ENCODE assay signal across 12 cellular contexts in genomic region chr3:190019020-190019419, GRCh38.
DNase-seq lines count a peak whose midpoint lies in the region; ATAC-seq and TF ChIP-seq lines count a peak whose summit lies in the region.
"Had no signal": no experiment of that assay in that cellular context is flagged by ENCODE, and none has a peak within 500 bp of the region (broad histone marks: within the 10 kb centered on the region; RNA-seq: fewer than 3 reads in every experiment).

No MANE protein-coding gene starts in this region.

- H4K91ac ChIP-seq in IMR-90 (ENCODE audit: insufficient read depth, low read depth, low read length): peak overlapping the region; percentile 17; the same call in 1 of the 2 replicates
- H4K91ac ChIP-seq in mesenchymal stem cell (ENCODE audit: low read length): no peak overlapping the region

- in situ Hi-C loops in IMR-90 (cut with MboI; ENCODE audit: low sequenced_read_pairs): loop anchor here (10.0 kb wide), 1 partner anchor 186 kb away; no protein-coding TSS in a partner anchor

- H2AK9ac ChIP-seq in IMR-90 (replicated peaks; ENCODE audit: low read depth, low read length, poor library complexity): no peak overlapping the region

- no peak overlapping the region for H2AK5ac ChIP-seq in IMR-90 (ENCODE audit: low read depth, low read length)
- H2AK5ac ChIP-seq in mesenchymal stem cell (ENCODE audit: low read length, severe bottlenecking): peak overlapping the region; percentile 51

- H4K5ac ChIP-seq in IMR-90 (ENCODE audit: low read depth, low read length): no peak overlapping the region

- H3K4me3 ChIP-seq in IMR-90 (ENCODE audit: insufficient read depth, low read depth, low read length): no peak overlapping the region
- no peak overlapping the region for H3K4me3 ChIP-seq in mesenchymal stem cell (ENCODE audit: insufficient read depth in 1 of 2, low read depth in 1 of 2, low read length in 2 of 2)
- H3K4me3 ChIP-seq in osteoblast (ENCODE audit: insufficient read depth, low read length): no peak overlapping the region
- H3K4me3 ChIP-seq in esophagus muscularis mucosa: no peak overlapping the region
- H3K4me3 ChIP-seq: GM23248 had no signal

- no peak for ATAC-seq in IMR-90 (ENCODE audit: low read depth)

- DNase-seq in EH (ENCODE audit: low read depth) (peak; percentile 49), IMR-90 (no peak), mesenchymal stem cell (no peak), osteoblast (ENCODE audit: insufficient read length, low spot score, missing footprints) (no peak), SW 1271 (lab: John Stamatoyannopoulos, UW) (no peak), RKO (ENCODE audit: low spot score) (no peak), esophagus muscularis mucosa (ENCODE audit: extremely low spot score) (no peak)
- DNase-seq: Caco-2; CD8-positive, alpha-beta memory T cell; DND-41; GM23248; H7 had no signal

- H2BK15ac ChIP-seq in IMR-90 (ENCODE audit: low read depth, low read length) (no peak overlapping the region; the same call in 2 of the 3 replicates), mesenchymal stem cell (ENCODE audit: low read depth, poor library complexity, severe bottlenecking) (no peak overlapping the region)

- WGBS in IMR-90 (ENCODE audit: extremely low coverage in 2 of 2, insufficient read length in 1 of 2), 2 experiments: no CpG with 5 or more reads among the region's 2 CpGs
- WGBS in mesenchymal stem cell: 65% methylated on average over 1 of the region's 2 CpGs
- 60% methylated on average over 2 of the region's 2 CpGs for WGBS in esophagus muscularis mucosa

- H3K23ac ChIP-seq in IMR-90 (ENCODE audit: low read depth, low read length) (peak overlapping the region; percentile 18; the same call in 1 of the 2 replicates), mesenchymal stem cell (ENCODE audit: low read length in 2 of 2) (no peak overlapping the region)

- no peaks in the 10 kb centered on the region for H3K79me2 ChIP-seq in osteoblast (ENCODE audit: insufficient read depth, low read length)

- H4K8ac ChIP-seq in IMR-90 (ENCODE audit: low read depth in 2 of 2, low read length in 2 of 2) (no peak overlapping the region; a peak in 1 of 4 replicates), mesenchymal stem cell (ENCODE audit: low read length) (no peak overlapping the region)

- H3K27ac ChIP-seq in IMR-90 (ENCODE audit: insufficient read depth, low read length) (no peak overlapping the region), mesenchymal stem cell (ENCODE audit: low read length, poor library complexity, severe bottlenecking) (peak overlapping the region; percentile 10), osteoblast (ENCODE audit: low read depth, low read length) (no peak overlapping the region), esophagus muscularis mucosa (replicated peaks in 1 of 4) (no peak overlapping the region)
- H3K27ac ChIP-seq: GM23248 had no signal

- BruUV-seq in IMR-90 (replicated peaks; lab: Mats Ljungman, UMichigan): no TSS peak

- no peaks in the 10 kb centered on the region for H4K20me1 ChIP-seq in IMR-90 (ENCODE audit: insufficient read depth, low read length)
- H4K20me1 ChIP-seq in osteoblast (ENCODE audit: insufficient read depth, low read length): no peaks in the 10 kb centered on the region

- TF ChIP-seq RAD21 in IMR-90 (IDR thresholded peaks at IDR 0.05; ENCODE audit: low read length): no peak

- TF ChIP-seq EP300 in esophagus muscularis mucosa (IDR thresholded peaks at IDR 0.05): no peak

- H3K9me1 ChIP-seq in IMR-90 (ENCODE audit: insufficient read depth, low read length): peaks cover 6% of the 10 kb centered on the region; the same call in 1 of the 2 replicates

- POLR2A ChIA-PET in IMR-90 (lab: Charles Lee; ENCODE audit: unreplicated experiment): no interaction called here

- CTCF ChIA-PET in IMR-90 (lab: Yijun Ruan, JAX): no interaction called here

- H3K27me3 ChIP-seq in IMR-90 (ENCODE audit: control insufficient read depth, insufficient read depth, low read length) (no peaks in the 10 kb centered on the region), mesenchymal stem cell (ENCODE audit: control insufficient read depth in 1 of 2, insufficient read depth in 1 of 2, low read length in 2 of 2) (no peaks in the 10 kb centered on the region), osteoblast (ENCODE audit: insufficient read depth, low read length) (no peaks in the 10 kb centered on the region), esophagus muscularis mucosa (no peaks in the 10 kb centered on the region)

- no peak overlapping the region; the same call in 1 of the 2 replicates for H2BK120ac ChIP-seq in IMR-90 (ENCODE audit: low read depth, low read length)
- H2BK120ac ChIP-seq in mesenchymal stem cell (ENCODE audit: low read depth, low read length): no peak overlapping the region

- no peaks in the 10 kb centered on the region for H3K36me3 ChIP-seq in IMR-90 (ENCODE audit: control insufficient read depth, insufficient read depth, low read length)
- H3K36me3 ChIP-seq in mesenchymal stem cell (ENCODE audit: control insufficient read depth in 1 of 2, insufficient read depth in 2 of 2, low read depth in 1 of 2, low read length in 2 of 2): no peaks in the 10 kb centered on the region
- no peaks in the 10 kb centered on the region for H3K36me3 ChIP-seq in osteoblast (ENCODE audit: insufficient read depth, low read length)
- no peaks in the 10 kb centered on the region for H3K36me3 ChIP-seq in esophagus muscularis mucosa

- TF ChIP-seq POLR2A in IMR-90 (IDR thresholded peaks at IDR 0.05; ENCODE audit: low read depth, low read length) (no peak), esophagus muscularis mucosa (IDR thresholded peaks at IDR 0.05; ENCODE audit: low read depth) (no peak)

- H3K4ac ChIP-seq in IMR-90 (ENCODE audit: low read depth, low read length) (peak overlapping the region; percentile 9; the same call in 1 of the 2 replicates), mesenchymal stem cell (ENCODE audit: low read depth in 1 of 2, low read length in 2 of 2) (no peak overlapping the region)

- H2AFZ ChIP-seq in IMR-90 (replicated peaks; ENCODE audit: low read length, poor library complexity) (no peak overlapping the region), mesenchymal stem cell (ENCODE audit: low read depth, low read length) (no peak overlapping the region), osteoblast (ENCODE audit: low read length) (peak overlapping the region; percentile 26)
- H2AFZ ChIP-seq: GM23248 had no signal

- dilution Hi-C loops in IMR-90 (cut with HindIII; ENCODE audit: low sequenced_read_pairs, unreplicated experiment): no loop called here

- no peaks in the 10 kb centered on the region for H3K9me3 ChIP-seq in IMR-90 (ENCODE audit: control insufficient read depth, insufficient read depth, low read length)
- H3K9me3 ChIP-seq in mesenchymal stem cell (ENCODE audit: control insufficient read depth, low read length): no peaks in the 10 kb centered on the region
- H3K9me3 ChIP-seq in osteoblast (ENCODE audit: low read depth, low read length): no peaks in the 10 kb centered on the region
- no peaks in the 10 kb centered on the region for H3K9me3 ChIP-seq in esophagus muscularis mucosa
- H3K9me3 ChIP-seq: Caco-2 had no signal

- H3K9ac ChIP-seq in IMR-90 (ENCODE audit: low read depth, low read length) (no peak overlapping the region), mesenchymal stem cell (ENCODE audit: low read length) (no peak overlapping the region)
- H3K9ac ChIP-seq: GM23248 had no signal

- H3K4me2 ChIP-seq in IMR-90 (ENCODE audit: low read depth, low read length) (no peak overlapping the region), mesenchymal stem cell (ENCODE audit: low read length, poor library complexity, severe bottlenecking) (no peak overlapping the region), osteoblast (ENCODE audit: insufficient read depth, low read length) (no peak overlapping the region)

- H3K4me1 ChIP-seq in IMR-90 (ENCODE audit: control insufficient read depth, insufficient read depth, low read length) (peaks cover 13% of the 10 kb centered on the region; the same call in 1 of the 2 replicates), mesenchymal stem cell (ENCODE audit: control insufficient read depth, insufficient read depth, low read depth, low read length) (peaks cover 3% of the 10 kb centered on the region), osteoblast (ENCODE audit: insufficient read depth, low read length) (peaks cover 29% of the 10 kb centered on the region), esophagus muscularis mucosa (peaks cover 12 to 18% (median 16%) of the 10 kb centered on the region in 4 donors)

- H3K79me1 ChIP-seq in IMR-90 (ENCODE audit: low read depth in 1 of 2, low read length in 2 of 2) (peaks cover 10 to 58% of the 10 kb centered on the region in 2 experiments; a peak in 3 of 4 replicates), mesenchymal stem cell (replicated peaks; ENCODE audit: low read length, poor library complexity, severe bottlenecking) (peaks cover 11% of the 10 kb centered on the region)

- H3K14ac ChIP-seq in IMR-90 (replicated peaks; ENCODE audit: low read depth, low read length) (no peak overlapping the region; the same call in 1 of the 2 replicates), mesenchymal stem cell (ENCODE audit: low read length in 2 of 2) (no peak overlapping the region)

- intact Hi-C loops in IMR-90 (cut with micrococcal nuclease) (no loop called here), esophagus muscularis mucosa (cut with DNase I) (loop anchor here (5.0 kb wide), 3 partner anchors 52 to 183 kb away; partner anchors contain the start of gene P3H2)

- no peak overlapping the region for H3K56ac ChIP-seq in IMR-90 (ENCODE audit: extremely low read depth, insufficient read depth, low read length)

- TF ChIP-seq CTCF in IMR-90 (conservative IDR thresholded peaks at IDR 0.05; ENCODE audit: low read depth, low read length) (no peak), osteoblast (IDR thresholded peaks at IDR 0.05; ENCODE audit: extremely low read depth, low read depth, low read length) (no peak), esophagus muscularis mucosa (IDR thresholded peaks at IDR 0.05) (no peak)

- H2BK5ac ChIP-seq in IMR-90 (ENCODE audit: low read depth, low read length, poor library complexity, severe bottlenecking): no peak overlapping the region
- no peak overlapping the region for H2BK5ac ChIP-seq in mesenchymal stem cell (ENCODE audit: low read depth, low read length, poor library complexity, severe bottlenecking)

- peak overlapping the region; percentile 3; the same call in 1 of the 2 replicates for H2BK20ac ChIP-seq in IMR-90 (ENCODE audit: low read depth, low read length)

- H3K18ac ChIP-seq in IMR-90 (ENCODE audit: low read depth, low read length): peak overlapping the region; percentile 25; the same call in 1 of the 2 replicates
- peak overlapping the region in 1 of 2 experiments; percentile 30 for H3K18ac ChIP-seq in mesenchymal stem cell (ENCODE audit: low read depth in 1 of 2, low read length in 2 of 2)

- peak overlapping the region in 1 of 2 experiments; percentile 67 for H2BK12ac ChIP-seq in mesenchymal stem cell (ENCODE audit: low read length in 2 of 2)

TF ChIP-seq in IMR-90, 13 proteins besides CTCF, POLR2A, EP300 and RAD21 (continues in another document):
- TF ChIP-seq CEBPB (IDR thresholded peaks at IDR 0.05; ENCODE audit: low read depth, low read length): no peak
- TF ChIP-seq SMC3 (IDR thresholded peaks at IDR 0.05; ENCODE audit: low read depth, low read length): no peak
- no peak for TF ChIP-seq MAZ (IDR thresholded peaks at IDR 0.05; ENCODE audit: borderline replicate concordance, low read depth, low read length)
- TF ChIP-seq CHD1 (IDR thresholded peaks at IDR 0.05; ENCODE audit: low read depth, low read length): no peak
- no peak for TF ChIP-seq NFE2L2 (IDR thresholded peaks at IDR 0.05; ENCODE audit: low read depth, low read length)
